ENCODE assay signal across 1 cellular context in genomic region chr12:77122661-77123060, GRCh38.
TF ChIP-seq lines count a peak whose summit lies in the region.

No MANE protein-coding gene starts in this region.

TF ChIP-seq in A549, 52 proteins besides CTCF, POLR2A, EP300 and RAD21:
- TF ChIP-seq HES2 (IDR thresholded peaks at IDR 0.05) (no peak), GATA3 (IDR thresholded peaks at IDR 0.05; ENCODE audit: borderline replicate concordance) (no peak), HOXA7 (CRISPR knock-in tag; IDR thresholded peaks at IDR 0.05) (no peak), ZC3H11A (IDR thresholded peaks at IDR 0.05) (no peak), NFE2L2 (conservative IDR thresholded peaks at IDR 0.05; ENCODE audit: low read length) (no peak), JUNB (IDR thresholded peaks at IDR 0.05) (no peak), MAZ (IDR thresholded peaks at IDR 0.05; ENCODE audit: borderline replicate concordance, low read depth, low read length) (no peak), ELK1 (IDR thresholded peaks at IDR 0.05; ENCODE audit: low read depth, low read length) (no peak), RARB (CRISPR knock-in tag; IDR thresholded peaks at IDR 0.05) (no peak), SREBF2 (IDR thresholded peaks at IDR 0.05) (no peak)
TF ChIP-seq in A549: peak in this region for 0.
